ENCODE assay signal across 8 cellular contexts in genomic region chrX:40171513-40172168, GRCh38.
A peak's percentile ranks its signal among the peaks of the same experiment; 100 is the strongest.
DNase-seq lines count a peak whose midpoint lies in the region; ATAC-seq, FAIRE-seq and TF ChIP-seq lines count a peak whose summit lies in the region.

No MANE protein-coding gene starts in this region.

- H3K4me3 ChIP-seq in NT2/D1 (ENCODE audit: insufficient read length, low read depth) (peak overlapping the region; percentile 53), body of pancreas (no peak overlapping the region), keratinocyte (ENCODE audit: control insufficient read depth in 2 of 3, extremely low read depth in 1 of 3, insufficient read depth in 2 of 3, low read depth in 1 of 3, low read length in 3 of 3) (peak overlapping the region; percentile 10 to 22 (median 19))

- no peaks in the 10 kb centered on the region for H3K9me1 ChIP-seq in keratinocyte (ENCODE audit: control insufficient read depth, extremely low read depth, insufficient read depth, low read length)

- DNase-seq in COLO668 (lab: John Stamatoyannopoulos, UW; ENCODE audit: unreplicated experiment) (peak; percentile 65), NT2/D1 (ENCODE audit: low read depth, low spot score) (no peak), body of pancreas (no peak), keratinocyte (ENCODE audit: low read depth, low spot score) (no peak), SKM-1 treated with dmso at 0.1 percent for 144 hours (lab: John Stamatoyannopoulos, UW; ENCODE audit: unreplicated experiment) (no peak), iPS-NIHi11 (ENCODE audit: low spot score) (no peak), SKM-1 (lab: John Stamatoyannopoulos, UW; ENCODE audit: unreplicated experiment) (no peak)
- peak in 4 of 6 experiments; percentile 2 to 46 (median 22) for DNase-seq in stimulated activated naive CD4-positive, alpha-beta T cell (lab: John Stamatoyannopoulos, UW)

- peaks cover 4% of the 10 kb centered on the region for H3K4me1 ChIP-seq in NT2/D1 (ENCODE audit: insufficient read depth, insufficient read length)
- peaks cover 31% of the 10 kb centered on the region for H3K4me1 ChIP-seq in body of pancreas
- H3K4me1 ChIP-seq in keratinocyte (ENCODE audit: control insufficient read depth, extremely low read depth, insufficient read depth, low read length): peaks cover 13% of the 10 kb centered on the region

- H4K20me1 ChIP-seq in keratinocyte (ENCODE audit: control insufficient read depth, extremely low read depth, insufficient read depth, low read length): no peaks in the 10 kb centered on the region

- WGBS in body of pancreas, 2 donors: 7 to 49% methylated on average over 7 to 32 of the region's 54 CpGs

- FAIRE-seq in keratinocyte (lab: Jason Lieb, UNC): no peak

- no peaks in the 10 kb centered on the region for H3K36me3 ChIP-seq in NT2/D1 (ENCODE audit: insufficient read depth, insufficient read length, low read length)
- H3K36me3 ChIP-seq in body of pancreas (replicated peaks in 1 of 2; ENCODE audit: insufficient read depth in 1 of 2, low read depth in 2 of 2): no peaks in the 10 kb centered on the region
- H3K36me3 ChIP-seq in keratinocyte (ENCODE audit: control insufficient read depth in 2 of 2, extremely low read depth in 1 of 2, insufficient read depth in 2 of 2, low read length in 2 of 2): no peaks in the 10 kb centered on the region

- H3K9ac ChIP-seq in NT2/D1 (ENCODE audit: insufficient read length, low read depth): peak overlapping the region; percentile 91
- H3K9ac ChIP-seq in keratinocyte (ENCODE audit: control insufficient read depth, extremely low read depth, insufficient read depth, low read length): peak overlapping the region; percentile 22

- H2AFZ ChIP-seq in keratinocyte (ENCODE audit: control insufficient read depth, low read length): peak overlapping the region; percentile 58

- ATAC-seq in body of pancreas: peak; percentile 2

- no peaks in the 10 kb centered on the region for H3K79me2 ChIP-seq in keratinocyte (ENCODE audit: control insufficient read depth, insufficient read depth, low read length)

- intact Hi-C loops in body of pancreas (cut with DNase I): no loop called here

- H3K9me3 ChIP-seq in NT2/D1 (ENCODE audit: insufficient read depth, low read length) (no peaks in the 10 kb centered on the region), body of pancreas (no peaks in the 10 kb centered on the region), keratinocyte (ENCODE audit: control insufficient read depth, low read depth, low read length) (no peaks in the 10 kb centered on the region)

- peak overlapping the region; percentile 67 for H3K4me2 ChIP-seq in keratinocyte (ENCODE audit: control insufficient read depth, extremely low read depth, insufficient read depth, low read depth, low read length)

- TF ChIP-seq POLR2A in body of pancreas (IDR thresholded peaks at IDR 0.05): no peak

- dilution Hi-C loops in keratinocyte (cut with MboI; ENCODE audit: extremely low pct_ligation_motif_present, low sequenced_read_pairs): no loop called here

- TF ChIP-seq CTCF in body of pancreas (IDR thresholded peaks at IDR 0.05): no peak
- no peak for TF ChIP-seq CTCF in keratinocyte (optimal IDR thresholded peaks at IDR 0.05 in 1 of 3, IDR thresholded peaks at IDR 0.05 in 1 of 3, conservative IDR thresholded peaks at IDR 0.05 in 1 of 3; ENCODE audit: extremely low read depth in 1 of 3, insufficient read depth in 2 of 3, low read length in 3 of 3)

- H3K27ac ChIP-seq in body of pancreas (peak overlapping the region; percentile 59 to 96 (median 74)), keratinocyte (ENCODE audit: control insufficient read depth, insufficient read depth, low read length) (no peak overlapping the region)

- H3K27me3 ChIP-seq in NT2/D1 (ENCODE audit: insufficient read depth, insufficient read length) (peaks cover 46% of the 10 kb centered on the region), body of pancreas (no peaks in the 10 kb centered on the region), keratinocyte (ENCODE audit: control insufficient read depth, extremely low read depth, insufficient read depth, low read length) (peaks cover 50% of the 10 kb centered on the region)

Comparison
In these comparisons a context has a peak if more than half of its experiments do, and no peak if none do; other contexts are left out.
1. DNase-seq: peak in COLO668 (single experiment) and stimulated activated naive CD4-positive, alpha-beta T cell (4 of 6); none in NT2/D1 (single experiment), body of pancreas (0 of 4), keratinocyte (single experiment), SKM-1 treated with dmso at 0.1 percent for 144 hours (single experiment), iPS-NIHi11 (single experiment) and SKM-1 (single experiment).
2. H3K4me3 ChIP-seq: peak in NT2/D1 (single experiment) and keratinocyte (3 of 3); none in body of pancreas (0 of 2).